ENCODE assay signal across 1 cellular context in the genomic region with DNA sequence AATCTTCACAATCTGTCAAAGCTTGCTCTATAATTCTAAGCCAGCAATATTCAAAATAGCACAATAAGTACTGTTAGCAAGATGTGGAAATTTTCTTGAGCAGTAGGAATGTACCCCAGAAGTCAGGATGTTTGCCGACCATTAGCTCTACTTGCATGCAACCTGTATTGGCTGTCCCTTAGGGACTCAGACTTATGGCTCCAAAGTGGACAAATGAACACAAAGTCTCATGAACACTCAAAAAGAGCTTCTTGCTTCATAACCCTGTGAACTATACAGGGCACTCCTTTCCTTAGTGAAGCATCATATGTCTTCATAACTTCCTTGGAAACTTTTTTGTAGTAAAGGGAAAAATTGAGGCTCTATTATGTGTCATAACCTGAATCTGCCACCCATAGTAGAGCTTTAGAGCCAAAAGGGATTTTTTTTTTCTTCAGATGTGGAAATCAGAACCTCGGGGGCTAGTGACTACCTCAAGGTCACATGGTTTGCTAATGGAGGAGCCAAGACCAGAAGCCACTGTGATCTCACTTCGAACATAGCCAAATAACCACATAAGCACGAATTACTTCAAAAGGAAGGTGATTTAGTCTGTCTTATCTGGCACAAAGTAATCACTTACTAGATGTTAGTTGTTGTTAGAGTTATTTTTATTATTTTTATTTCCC.
TF ChIP-seq lines count a peak whose summit lies in the region.

No MANE protein-coding gene starts in this region.

TF ChIP-seq in SK-N-SH, 30 proteins besides CTCF, POLR2A, EP300 and RAD21 (continued from another document):
- TF ChIP-seq, protein P1, sequence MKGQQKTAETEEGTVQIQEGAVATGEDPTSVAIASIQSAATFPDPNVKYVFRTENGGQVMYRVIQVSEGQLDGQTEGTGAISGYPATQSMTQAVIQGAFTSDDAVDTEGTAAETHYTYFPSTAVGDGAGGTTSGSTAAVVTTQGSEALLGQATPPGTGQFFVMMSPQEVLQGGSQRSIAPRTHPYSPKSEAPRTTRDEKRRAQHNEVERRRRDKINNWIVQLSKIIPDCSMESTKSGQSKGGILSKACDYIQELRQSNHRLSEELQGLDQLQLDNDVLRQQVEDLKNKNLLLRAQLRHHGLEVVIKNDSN (IDR thresholded peaks at IDR 0.05; ENCODE audit: borderline replicate concordance, low read depth), result peak; percentile 25; the same call in 1 of the 2 replicates
- no peak for TF ChIP-seq GATA2 (CRISPR knock-in tag; IDR thresholded peaks at IDR 0.05)
